8 cellular contexts compared by ENCODE assay signal in genomic region chr3:149128856-149129255, GRCh38. TPM values are rescaled to one million over a fixed set of nuclear protein-coding genes. Genes with fewer than 3 reads are reported as not detected.
DNase-seq lines count a peak whose midpoint lies in the region; ATAC-seq and TF ChIP-seq lines count a peak whose summit lies in the region.

No MANE protein-coding gene starts in this region.

- TF ChIP-seq RAD21 in neural cell (conservative IDR thresholded peaks at IDR 0.05): no peak

- H3K9me3 ChIP-seq in DOHH2 (ENCODE audit: control insufficient read depth, insufficient read depth, low read length) (no peaks in the 10 kb centered on the region), KOPT-K1 (ENCODE audit: insufficient read depth, low read length, poor library complexity, severe bottlenecking) (no peaks in the 10 kb centered on the region), neural cell (ENCODE audit: low read length) (no peaks in the 10 kb centered on the region)

- peak overlapping the region; percentile 90 for H3K4me2 ChIP-seq in DOHH2 (ENCODE audit: low read length)
- H3K4me2 ChIP-seq in neural cell (ENCODE audit: low read length): peak overlapping the region; percentile 4

- H3K79me2 ChIP-seq in DOHH2 (ENCODE audit: control insufficient read depth, low read length): peaks cover 40% of the 10 kb centered on the region
- H3K79me2 ChIP-seq in neural cell (replicated peaks; ENCODE audit: insufficient read depth, low read length): no peaks in the 10 kb centered on the region

- peaks cover 30% of the 10 kb centered on the region for H3K4me1 ChIP-seq in DOHH2 (ENCODE audit: control insufficient read depth, low read length)

- H3K9me2 ChIP-seq in DOHH2 (replicated peaks; ENCODE audit: control insufficient read depth, low read length): no peaks in the 10 kb centered on the region
- no peaks in the 10 kb centered on the region for H3K9me2 ChIP-seq in neural cell (ENCODE audit: insufficient read depth, low read length)

- DNase-seq in dermis blood vessel endothelial cell (peak; percentile 4), NCI-H1092 (lab: John Stamatoyannopoulos, UW) (no peak), NCI-H345 (lab: John Stamatoyannopoulos, UW) (no peak), NCI-H226 (no peak)

- peak overlapping the region; percentile 67 for H3K9ac ChIP-seq in neural cell (ENCODE audit: low read length)

- TF ChIP-seq EP300 in neural cell (conservative IDR thresholded peaks at IDR 0.05; ENCODE audit: poor library complexity, severe bottlenecking): no peak

- H4K20me1 ChIP-seq in DOHH2 (ENCODE audit: control insufficient read depth, insufficient read depth, low read depth, low read length): no peaks in the 10 kb centered on the region
- no peaks in the 10 kb centered on the region for H4K20me1 ChIP-seq in neural cell (ENCODE audit: insufficient read depth)

- H3K27ac ChIP-seq in DOHH2 (ENCODE audit: low read depth, low read length): no peak overlapping the region
- peak overlapping the region; percentile 64 for H3K27ac ChIP-seq in KOPT-K1 (ENCODE audit: low read depth, low read length, poor library complexity, severe bottlenecking)
- H3K27ac ChIP-seq in neural cell (ENCODE audit: low read length): no peak overlapping the region

- H3K4me3 ChIP-seq in DOHH2 (ENCODE audit: low read length): peak overlapping the region; percentile 95
- peak overlapping the region; percentile 82 for H3K4me3 ChIP-seq in neural cell (ENCODE audit: low read length)

- peaks cover 7% of the 10 kb centered on the region for H3K36me3 ChIP-seq in DOHH2 (ENCODE audit: control insufficient read depth, low read length)
- H3K36me3 ChIP-seq in KOPT-K1 (ENCODE audit: insufficient read depth, low read length): peaks cover 4% of the 10 kb centered on the region; the same call in 1 of the 2 replicates
- no peaks in the 10 kb centered on the region for H3K36me3 ChIP-seq in neural cell (ENCODE audit: insufficient read depth, low read length)

- peak overlapping the region; percentile 81 for H2AFZ ChIP-seq in neural cell (ENCODE audit: low read depth, low read length)

- TF ChIP-seq CTCF in DOHH2 (IDR thresholded peaks at IDR 0.05; ENCODE audit: low read depth, low read length, poor library complexity, severe bottlenecking): no peak
- TF ChIP-seq CTCF in neural cell (IDR thresholded peaks at IDR 0.05; ENCODE audit: poor library complexity, severe bottlenecking): no peak

- no peak for ATAC-seq in GM21737 (IDR thresholded peaks at IDR 0.05; ENCODE audit: unreplicated experiment)

- no peaks in the 10 kb centered on the region for H3F3A ChIP-seq in DOHH2 (ENCODE audit: control insufficient read depth, insufficient read depth)
- H3F3A ChIP-seq in neural cell (ENCODE audit: insufficient read depth, low read length, poor library complexity, severe bottlenecking): no peaks in the 10 kb centered on the region

- H3K27me3 ChIP-seq in DOHH2 (ENCODE audit: control insufficient read depth, low read length) (no peaks in the 10 kb centered on the region), neural cell (ENCODE audit: insufficient read depth, low read depth, low read length) (no peaks in the 10 kb centered on the region)

TF ChIP-seq in neural cell, 6 proteins besides CTCF, POLR2A, EP300 and RAD21:
- TF ChIP-seq TAF1 (IDR thresholded peaks at IDR 0.05; ENCODE audit: low read depth) (no peak), EZH2 (IDR thresholded peaks at IDR 0.05; ENCODE audit: borderline replicate concordance, insufficient read depth, low read length, poor library complexity, severe bottlenecking) (no peak), POLR2AphosphoS5 (IDR thresholded peaks at IDR 0.05) (no peak), MXI1 (conservative IDR thresholded peaks at IDR 0.05; ENCODE audit: poor library complexity, severe bottlenecking) (no peak), REST (IDR thresholded peaks at IDR 0.05; ENCODE audit: borderline replicate concordance) (no peak), SMC3 (conservative IDR thresholded peaks at IDR 0.05; ENCODE audit: poor library complexity) (no peak)

RNA-seq across cellular contexts. Expression of gene HPS3, which starts 0.6 kb away (rescaled TPM):
- total RNA-seq in dermis blood vessel endothelial cell: 20.5 and 22.3 TPM in 2 replicates
- 15.6 and 17.1 TPM in 2 replicates for polyA plus RNA-seq in neural cell
- 20.6 and 23.1 TPM in 2 replicates for polyA minus RNA-seq in neural cell

RNA-seq across cellular contexts. Expression of gene HLTF, which starts 42.5 kb away (rescaled TPM):
- 26.7 and 30.9 TPM in 2 replicates for total RNA-seq in dermis blood vessel endothelial cell
- polyA plus RNA-seq in neural cell: 108 and 164 TPM in 2 replicates
- polyA minus RNA-seq in neural cell: 174 and 192 TPM in 2 replicates
